ENCODE assay signal across 1 cellular context in genomic region chr16:10405386-10405939, GRCh38.
TF ChIP-seq lines count a peak whose summit lies in the region.

No MANE protein-coding gene starts in this region.

TF ChIP-seq in HepG2, 621 proteins besides CTCF, POLR2A, EP300 and RAD21 (continued from another document and continues in another):
- TF ChIP-seq ZNF609 (CRISPR knock-in tag; IDR thresholded peaks at IDR 0.05; ENCODE audit: borderline replicate concordance) = no peak
- no peak for TF ChIP-seq ZNF367 (CRISPR knock-in tag; IDR thresholded peaks at IDR 0.05; ENCODE audit: borderline replicate concordance)
- 0 out of 2 replicates have a peak, but pooled peaks have one; percentile 51 for TF ChIP-seq E2F2 (CRISPR knock-in tag; IDR thresholded peaks at IDR 0.05; ENCODE audit: borderline replicate concordance)
- TF ChIP-seq ZNF841 (CRISPR knock-in tag; IDR thresholded peaks at IDR 0.05; ENCODE audit: borderline replicate concordance) = no peak
- TF ChIP-seq ZBTB7B (CRISPR knock-in tag; IDR thresholded peaks at IDR 0.05) = no peak
- TF ChIP-seq PRDM15 (CRISPR knock-in tag; IDR thresholded peaks at IDR 0.05) = no peak
- TF ChIP-seq ZNF142 (CRISPR knock-in tag; IDR thresholded peaks at IDR 0.05) = peak; percentile 42; the same call in 1 of the 2 replicates
- no peak for TF ChIP-seq ZNF256 (CRISPR knock-in tag; conservative IDR thresholded peaks at IDR 0.05)
- no peak for TF ChIP-seq POGK (CRISPR knock-in tag; conservative IDR thresholded peaks at IDR 0.05)
- no peak for TF ChIP-seq FOXA1 (IDR thresholded peaks at IDR 0.05)
- peak; percentile 28; the same call in 1 of the 2 replicates for TF ChIP-seq FOXA1 (CRISPR knock-in tag; IDR thresholded peaks at IDR 0.05)
- TF ChIP-seq ATF2 (CRISPR knock-in tag; IDR thresholded peaks at IDR 0.05) = no peak; the same call in 1 of the 2 replicates
- TF ChIP-seq ZNF776 (CRISPR knock-in tag; IDR thresholded peaks at IDR 0.05) = no peak
- TF ChIP-seq ZBTB14 (CRISPR knock-in tag; IDR thresholded peaks at IDR 0.05) = no peak
- TF ChIP-seq KDM3A (CRISPR knock-in tag; IDR thresholded peaks at IDR 0.05; ENCODE audit: low read depth) = no peak
- no peak for TF ChIP-seq LBX2 (CRISPR knock-in tag; IDR thresholded peaks at IDR 0.05; ENCODE audit: borderline replicate concordance)
- TF ChIP-seq ZNF598 (CRISPR knock-in tag; IDR thresholded peaks at IDR 0.05; ENCODE audit: borderline replicate concordance) = no peak
- TF ChIP-seq ZIK1 (CRISPR knock-in tag; IDR thresholded peaks at IDR 0.05; ENCODE audit: borderline replicate concordance, low read depth) = no peak
- no peak for TF ChIP-seq FLYWCH1 (CRISPR knock-in tag; IDR thresholded peaks at IDR 0.05)
- TF ChIP-seq GATAD1 (CRISPR knock-in tag; IDR thresholded peaks at IDR 0.05) = no peak
- TF ChIP-seq ZNF83 (CRISPR knock-in tag; IDR thresholded peaks at IDR 0.05; ENCODE audit: borderline replicate concordance) = no peak
- no peak for TF ChIP-seq SP140L (CRISPR knock-in tag; IDR thresholded peaks at IDR 0.05; ENCODE audit: borderline replicate concordance)
- TF ChIP-seq ARNT (IDR thresholded peaks at IDR 0.05) = no peak
- TF ChIP-seq USF2 (IDR thresholded peaks at IDR 0.05; ENCODE audit: low read depth, low read length) = no peak
- TF ChIP-seq USF2 (CRISPR knock-in tag; IDR thresholded peaks at IDR 0.05; ENCODE audit: borderline replicate concordance) = no peak
- no peak for TF ChIP-seq ZXDC (CRISPR knock-in tag; IDR thresholded peaks at IDR 0.05)
